Comparison of ENCODE assay signal across 26 cellular contexts in the genomic region with DNA sequence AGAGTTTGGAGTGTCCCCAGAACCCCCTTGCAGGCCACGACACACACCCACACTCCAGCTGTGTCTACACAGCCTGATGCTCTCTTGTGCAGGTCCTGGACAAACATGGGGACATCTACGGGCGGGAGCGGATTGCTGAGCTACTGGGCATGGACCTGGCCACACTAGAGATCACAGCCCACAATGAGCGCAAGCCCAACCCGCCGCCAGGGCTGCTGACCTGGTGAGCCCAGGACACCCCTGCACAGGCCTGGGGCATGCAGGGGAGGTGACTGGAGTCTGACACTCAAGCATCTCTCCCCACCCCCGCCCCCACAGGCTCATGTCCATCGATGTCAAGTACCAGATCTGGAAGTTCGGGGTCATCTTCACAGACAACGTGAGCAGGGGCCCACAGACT. TPM values are rescaled to one million over a fixed set of nuclear protein-coding genes. Genes with fewer than 3 reads are reported as not detected.
DNase-seq lines count a peak whose midpoint lies in the region; ATAC-seq and TF ChIP-seq lines count a peak whose summit lies in the region.
"Had no signal": no experiment of that assay in that cellular context is flagged by ENCODE, and none has a peak within 500 bp of the region (broad histone marks: within the 10 kb centered on the region; RNA-seq: fewer than 3 reads in every experiment).

No MANE protein-coding gene starts in this region.

- no peaks in the 10 kb centered on the region for H3K9me3 ChIP-seq in SK-N-SH
- no peaks in the 10 kb centered on the region for H3K9me3 ChIP-seq in neuronal stem cell (replicated peaks in 1 of 2; ENCODE audit: control insufficient read depth in 2 of 2, insufficient read depth in 1 of 2, low read depth in 1 of 2, low read length in 2 of 2)
- no peaks in the 10 kb centered on the region for H3K9me3 ChIP-seq in gastrocnemius medialis
- H3K9me3 ChIP-seq: A549, BE2C, BLaER1 had no signal

- H2AFZ ChIP-seq in SK-N-SH (ENCODE audit: low read depth) (no peak overlapping the region), neuronal stem cell (ENCODE audit: low read length) (no peak overlapping the region)

- H4K20me1 ChIP-seq in SK-N-SH (ENCODE audit: insufficient read depth) = no peaks in the 10 kb centered on the region
- H4K20me1 ChIP-seq: BLaER1 had no signal

- no peaks in the 10 kb centered on the region for H3K9me2 ChIP-seq in SK-N-SH

- no peak overlapping the region for H4K8ac ChIP-seq in neuronal stem cell (ENCODE audit: low read depth, low read length)

- H3F3A ChIP-seq in SK-N-SH (replicated peaks; ENCODE audit: insufficient read depth) = no peaks in the 10 kb centered on the region

- H3K79me1 ChIP-seq in neuronal stem cell (ENCODE audit: low read depth, low read length) = peaks cover 3% of the 10 kb centered on the region

- TF ChIP-seq CTCF in SK-N-SH (IDR thresholded peaks at IDR 0.05) (no peak), RWPE1 (conservative IDR thresholded peaks at IDR 0.05; ENCODE audit: low read depth) (no peak), gastrocnemius medialis (IDR thresholded peaks at IDR 0.05 in 4 of 5, conservative IDR thresholded peaks at IDR 0.05 in 1 of 5) (no peak)

- H3K9ac ChIP-seq in SK-N-SH = no peak overlapping the region
- peak overlapping the region; percentile 81 for H3K9ac ChIP-seq in neuronal stem cell (ENCODE audit: low read depth, low read length, poor library complexity)
- H3K9ac ChIP-seq: BLaER1 had no signal

- no peak for TF ChIP-seq RAD21 in SK-N-SH (IDR thresholded peaks at IDR 0.05; ENCODE audit: low read length)

- H2AK5ac ChIP-seq in neuronal stem cell (ENCODE audit: low read depth, low read length) = no peak overlapping the region

- ATAC-seq in SK-N-SH treated with all-trans-retinoic acid at 6 μM for 48 hours (no peak), gastrocnemius medialis (peak in 1 of 2 donors; percentile 7), HG03135 (IDR thresholded peaks at IDR 0.05; ENCODE audit: unreplicated experiment) (no peak)
- ATAC-seq: A549, GM12878 had no signal

- in situ Hi-C loops in gastrocnemius medialis (cut with MboI; ENCODE audit: low sequenced_read_pairs in 4 of 4) = no loop called here

- H3K4me1 ChIP-seq in SK-N-SH (ENCODE audit: control insufficient read depth in 1 of 2, insufficient read depth in 2 of 2, low read depth in 1 of 2, low read length in 1 of 2) (no peaks in the 10 kb centered on the region), neuronal stem cell (ENCODE audit: control insufficient read depth in 2 of 2, insufficient read depth in 1 of 2, low read depth in 1 of 2, low read length in 2 of 2) (no peaks in the 10 kb centered on the region), gastrocnemius medialis (no peaks in the 10 kb centered on the region)
- H3K4me1 ChIP-seq: A549, BE2C, BLaER1 had no signal

- TF ChIP-seq POLR2A in gastrocnemius medialis (IDR thresholded peaks at IDR 0.05) = no peak

- no peak overlapping the region for H4K91ac ChIP-seq in neuronal stem cell (ENCODE audit: low read depth, low read length, poor library complexity)

- H3K23ac ChIP-seq in neuronal stem cell (ENCODE audit: low read depth, low read length, poor library complexity) = no peak overlapping the region

- H2BK5ac ChIP-seq in neuronal stem cell (ENCODE audit: low read length) = no peak overlapping the region

- no peak overlapping the region for H2BK15ac ChIP-seq in neuronal stem cell (ENCODE audit: low read length)

- no peaks in the 10 kb centered on the region for H3K27me3 ChIP-seq in SK-N-SH (ENCODE audit: insufficient read depth)
- H3K27me3 ChIP-seq in neuronal stem cell (ENCODE audit: control insufficient read depth in 3 of 3, insufficient read depth in 3 of 3, low read depth in 1 of 3, low read length in 3 of 3) = no peaks in the 10 kb centered on the region
- no peaks in the 10 kb centered on the region for H3K27me3 ChIP-seq in gastrocnemius medialis
- H3K27me3 ChIP-seq: BE2C, BLaER1 had no signal

- no peaks in the 10 kb centered on the region for H3K79me2 ChIP-seq in SK-N-SH (ENCODE audit: insufficient read depth)

- no peak for TF ChIP-seq EP300 in SK-N-SH (IDR thresholded peaks at IDR 0.05; ENCODE audit: borderline replicate concordance in 1 of 2, low read depth in 1 of 2, low read length in 1 of 2)

- H3K4me2 ChIP-seq in SK-N-SH (no peak overlapping the region), neuronal stem cell (ENCODE audit: insufficient read depth, low read length, poor library complexity, severe bottlenecking) (no peak overlapping the region)
- H3K4me2 ChIP-seq: A549, BLaER1 had no signal

- H3K18ac ChIP-seq in neuronal stem cell (ENCODE audit: low read length) = no peak overlapping the region

- intact Hi-C loops in gastrocnemius medialis (cut with DNase I; ENCODE audit: low total_unique reads) = no loop called here

- H3K27ac ChIP-seq in SK-N-SH (ENCODE audit: low read depth in 2 of 2, low read length in 1 of 2) (no peak overlapping the region), RWPE1 (peak overlapping the region; percentile 8; the same call in 1 of the 2 replicates), neuronal stem cell (replicated peaks; ENCODE audit: low read length) (no peak overlapping the region), gastrocnemius medialis (peak overlapping the region; percentile 37 to 80 (median 59))
- H3K27ac ChIP-seq: 22Rv1, A549, BLaER1 had no signal

- no peak overlapping the region for H3K4ac ChIP-seq in neuronal stem cell (ENCODE audit: low read length)

- CTCF ChIA-PET in SK-N-SH (lab: Yijun Ruan, JAX) = no interaction called here
- CTCF ChIA-PET in RWPE1 (lab: Yijun Ruan, JAX) = no interaction called here

- H3K36me3 ChIP-seq in SK-N-SH (replicated peaks in 1 of 2; ENCODE audit: control insufficient read depth in 1 of 2, insufficient read depth in 2 of 2, low read length in 1 of 2) = no peaks in the 10 kb centered on the region
- H3K36me3 ChIP-seq in neuronal stem cell (replicated peaks in 1 of 2; ENCODE audit: control insufficient read depth in 2 of 2, insufficient read depth in 2 of 2, low read length in 2 of 2) = no peaks in the 10 kb centered on the region
- peaks cover 0 to 93% of the 10 kb centered on the region in 2 donors for H3K36me3 ChIP-seq in gastrocnemius medialis
- H3K36me3 ChIP-seq: BE2C, BLaER1 had no signal

- peak; percentile 12 for DNase-seq in SK-N-SH
- no peak for DNase-seq in RWPE1 (ENCODE audit: low spot score)
- no peak for DNase-seq in neuronal stem cell (ENCODE audit: low spot score)
- DNase-seq in gastrocnemius medialis = peak in 1 of 2 donors; percentile 54
- DNase-seq in activated CD4-positive, CD25-positive, alpha-beta regulatory T cell treated with anti-CD3 and anti-CD28 coated beads, Interleukin-2, amount 50 U/mL, for 72 hours = no peak
- DNase-seq in iPS-NIHi7 (ENCODE audit: extremely low spot score) = no peak
- DNase-seq: BE2C; C1 segment of cervical spinal cord; CD4-positive, alpha-beta memory T cell; CD4-positive, CD25-positive, alpha-beta regulatory T cell; CD8-positive, alpha-beta memory T cell; COR-L47; DMS 273 treated with DMSO at 0.1 percent for 48 hours; DMS153; DMS53; DMS79; DND-41; EL; GDM1 had no signal

- H2BK12ac ChIP-seq in neuronal stem cell (ENCODE audit: low read length) = peak overlapping the region; percentile 73

- H3K14ac ChIP-seq in neuronal stem cell (ENCODE audit: low read length) = no peak overlapping the region

- POLR2A ChIA-PET in SK-N-SH (lab: Yijun Ruan, JAX) = no interaction called here
- POLR2A ChIA-PET in RWPE1 (lab: Yijun Ruan, JAX; ENCODE audit: low non-redundant PET) = no interaction called here

- H3K4me3 ChIP-seq in SK-N-SH (ENCODE audit: low read depth in 2 of 2, low read length in 1 of 2) = no peak overlapping the region
- no peak overlapping the region for H3K4me3 ChIP-seq in neuronal stem cell (ENCODE audit: low read length in 2 of 2)
- no peak overlapping the region for H3K4me3 ChIP-seq in gastrocnemius medialis
- H3K4me3 ChIP-seq: A549, BLaER1, GM12878 had no signal

- H2BK120ac ChIP-seq in neuronal stem cell (ENCODE audit: low read depth, low read length) = no peak overlapping the region

- WGBS in SK-N-SH (ENCODE audit: low lambda C conversion rate) = 20% methylated on average over 2 of the region's 11 CpGs
- no CpG with 5 or more reads among the region's 11 CpGs for WGBS in neuronal stem cell (ENCODE audit: extremely low coverage in 2 of 2, insufficient read length in 2 of 2, insufficient replicate concordance in 1 of 2), 2 donors

TF ChIP-seq in SK-N-SH, 30 proteins besides CTCF, POLR2A, EP300 and RAD21 (continues in another document):
- no peak for TF ChIP-seq FOXJ3 (CRISPR knock-in tag; IDR thresholded peaks at IDR 0.05)
- TF ChIP-seq NRF1 (IDR thresholded peaks at IDR 0.05; ENCODE audit: low read depth, low read length) = no peak
- no peak for TF ChIP-seq EZH2phosphoT487 (IDR thresholded peaks at IDR 0.05; ENCODE audit: borderline replicate concordance, low read depth)
- TF ChIP-seq JUND (IDR thresholded peaks at IDR 0.05) = no peak
- TF ChIP-seq MXI1 (IDR thresholded peaks at IDR 0.05; ENCODE audit: low read depth, low read length) = no peak
- no peak for TF ChIP-seq SMC3 (IDR thresholded peaks at IDR 0.05; ENCODE audit: low read depth, low read length)
- no peak for TF ChIP-seq GABPA (IDR thresholded peaks at IDR 0.05; ENCODE audit: low read depth)
- TF ChIP-seq FOSL2 (IDR thresholded peaks at IDR 0.05; ENCODE audit: borderline replicate concordance, low read depth) = no peak
- no peak for TF ChIP-seq GATA2 (CRISPR knock-in tag; IDR thresholded peaks at IDR 0.05)

TF ChIP-seq in SK-N-SH treated with all-trans-retinoic acid at 6 μM for 48 hours, 23 proteins besides CTCF, POLR2A, EP300 and RAD21 (continues in another document):
- TF ChIP-seq ZNF70 (CRISPR knock-in tag; IDR thresholded peaks at IDR 0.05) = no peak
- TF ChIP-seq CSDC2 (CRISPR knock-in tag; IDR thresholded peaks at IDR 0.05) = no peak
- TF ChIP-seq SNAI2 (CRISPR knock-in tag; IDR thresholded peaks at IDR 0.05) = no peak
- no peak for TF ChIP-seq ZFP3 (CRISPR knock-in tag; IDR thresholded peaks at IDR 0.05)

RNA-seq across cellular contexts. Expression of a gene that starts 39.9 kb away (rescaled TPM):
- 0.31 and 0.37 TPM in 2 replicates for polyA plus RNA-seq in SK-N-SH (2012; rRNA removed)
- polyA plus RNA-seq in SK-N-SH (2012; cell fraction: cytosol; rRNA removed) = 0.10 and 0.20 TPM in 2 replicates
- 2.8 TPM in 2 replicates for polyA plus RNA-seq in SK-N-SH (2012; cell fraction: nucleus; rRNA removed)
- 3.0 TPM for polyA plus RNA-seq in neuronal stem cell (2013, experiment 1 of 2)
- polyA plus RNA-seq in neuronal stem cell (2013, experiment 2 of 2) = 3.5 TPM
- total RNA-seq in gastrocnemius medialis = under 1 TPM in 3 of 4 donors, not detected in 1; 0.31 to 0.97 (median 0.78) TPM
- total RNA-seq: G401 had no signal

RNA-seq across cellular contexts. Expression of a gene that starts 41.2 kb away (rescaled TPM):
- polyA plus RNA-seq in SK-N-SH (2012; rRNA removed) = 405 and 484 TPM in 2 replicates
- polyA plus RNA-seq in SK-N-SH (2012; cell fraction: cytosol; rRNA removed) = 274 and 343 TPM in 2 replicates
- polyA plus RNA-seq in SK-N-SH (2012; cell fraction: nucleus; rRNA removed) = 285 and 487 TPM in 2 replicates
- polyA plus RNA-seq in neuronal stem cell (2013, experiment 1 of 2) = 218 TPM
- 210 TPM for polyA plus RNA-seq in neuronal stem cell (2013, experiment 2 of 2)
- 100 to 1,000 TPM; 619 to 975 (median 681) TPM for total RNA-seq in gastrocnemius medialis

Comparison
In these comparisons a context has a peak if more than half of its experiments do, and no peak if none do; other contexts are left out.
1. H3K27ac ChIP-seq: peak in RWPE1 (single experiment) and gastrocnemius medialis (4 of 4); none in SK-N-SH (0 of 2) and neuronal stem cell (single experiment).